ENCODE assay signal across 14 cellular contexts in the genomic region with DNA sequence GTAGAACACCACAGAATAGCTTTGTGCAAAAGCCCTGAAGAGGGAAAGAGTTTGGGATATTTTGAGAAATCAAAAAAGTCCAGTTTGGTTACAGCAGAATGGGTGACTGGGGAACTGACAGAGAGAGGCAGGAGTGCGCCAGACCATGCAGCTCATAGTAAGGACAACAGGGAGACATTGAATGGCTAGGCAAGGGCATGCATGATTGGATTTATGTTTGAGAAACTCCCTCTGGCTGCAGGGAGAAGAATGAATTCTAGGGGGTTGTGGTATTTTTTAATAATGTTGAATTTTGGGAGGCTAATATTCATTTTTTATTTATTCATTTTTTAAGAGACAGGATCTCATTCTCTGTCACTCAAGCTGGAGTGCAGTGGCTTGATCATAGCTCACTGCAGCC. TPM values are rescaled to one million over a fixed set of nuclear protein-coding genes. Genes with fewer than 3 reads are reported as not detected.
DNase-seq lines count a peak whose midpoint lies in the region; ATAC-seq and TF ChIP-seq lines count a peak whose summit lies in the region.
"Had no signal": no experiment of that assay in that cellular context is flagged by ENCODE, and none has a peak within 500 bp of the region (broad histone marks: within the 10 kb centered on the region; RNA-seq: fewer than 3 reads in every experiment).

No MANE protein-coding gene starts in this region.

- H3K4me1 ChIP-seq in Peyer's patch = peaks cover 0 to 14% (median 3%) of the 10 kb centered on the region in 4 donors

- 0 out of 2 replicates have a peak, but pooled peaks have one; percentile 8 for TF ChIP-seq CTCF in 22Rv1 (IDR thresholded peaks at IDR 0.05)
- TF ChIP-seq CTCF in GM10266 (IDR thresholded peaks at IDR 0.05; ENCODE audit: control insufficient read depth, insufficient read depth, low read depth, missing control alignments) = peak; percentile 10
- peak in 2 of 6 experiments; percentile 15 to 19 for TF ChIP-seq CTCF in Peyer's patch (IDR thresholded peaks at IDR 0.05)

- DNase-seq in GM10266 (ENCODE audit: extremely low spot score) = peak; percentile 10
- DNase-seq in Peyer's patch = peak in 2 of 3 donors; percentile 16 to 40
- DNase-seq in glomerular visceral epithelial cell (ENCODE audit: extremely low spot score) = peak; percentile 57
- DNase-seq in DMS79 (lab: John Stamatoyannopoulos, UW) = no peak
- no peak for DNase-seq in occipital lobe (lab: John Stamatoyannopoulos, UW)
- DNase-seq in NCI-H187 treated with DMSO at 0.1 percent for 48 hours (lab: John Stamatoyannopoulos, UW) = no peak
- DNase-seq: activated naive CD4-positive, alpha-beta T cell; hypothalamus; naive thymus-derived CD4-positive, alpha-beta T cell; NCI-H1436 treated with DMSO at 0.1 percent for 48 hours had no signal

- no peaks in the 10 kb centered on the region for H3K9me3 ChIP-seq in Peyer's patch
- H3K9me3 ChIP-seq: breast epithelium had no signal

- TF ChIP-seq POLR2A in Peyer's patch (IDR thresholded peaks at IDR 0.05) = no peak

- no peak for ATAC-seq in GM21390 (IDR thresholded peaks at IDR 0.05; ENCODE audit: unreplicated experiment)
- ATAC-seq: naive thymus-derived CD4-positive, alpha-beta T cell had no signal

- no peaks in the 10 kb centered on the region for H3K36me3 ChIP-seq in Peyer's patch
- H3K36me3 ChIP-seq: breast epithelium had no signal

- no peaks in the 10 kb centered on the region for H3K27me3 ChIP-seq in Peyer's patch
- H3K27me3 ChIP-seq: breast epithelium had no signal

- H3K27ac ChIP-seq in 22Rv1 = no peak overlapping the region
- no peak overlapping the region for H3K27ac ChIP-seq in Peyer's patch
- H3K27ac ChIP-seq: breast epithelium, VCaP had no signal

- no peak overlapping the region for H3K4me3 ChIP-seq in Peyer's patch
- H3K4me3 ChIP-seq: breast epithelium had no signal

RNA-seq across cellular contexts. Expression of gene TGM2, which starts 49.9 kb away (rescaled TPM):
- total RNA-seq in Peyer's patch (100 to 1,000 TPM in 3 of 4 donors, 10 to 100 TPM in 1; 31.4 to 216 (median 145) TPM), occipital lobe (3.7 TPM)

Comparison
In these comparisons a context has a peak if more than half of its experiments do, and no peak if none do; other contexts are left out.
1. DNase-seq: peak in GM10266 (single experiment), Peyer's patch (2 of 3) and glomerular visceral epithelial cell (single experiment); none in DMS79 (single experiment), occipital lobe (single experiment) and NCI-H187 treated with DMSO at 0.1 percent for 48 hours (single experiment).